In genomic region chr7:142459557-142459963, GRCh38 we compare ENCODE assay signal across 8 cellular contexts.
A peak's percentile ranks its signal among the peaks of the same experiment; 100 is the strongest.
DNase-seq lines count a peak whose midpoint lies in the region; ATAC-seq, FAIRE-seq and TF ChIP-seq lines count a peak whose summit lies in the region.

No MANE protein-coding gene starts in this region.

- no peaks in the 10 kb centered on the region for H3K9me2 ChIP-seq in DOHH2 (replicated peaks; ENCODE audit: control insufficient read depth, low read length)

- H3K27me3 ChIP-seq in DOHH2 (ENCODE audit: control insufficient read depth, low read length) (peaks cover 9% of the 10 kb centered on the region; the same call in 1 of the 2 replicates), K562 (ENCODE audit: control insufficient read depth in 2 of 2, insufficient read depth in 2 of 2, low read length in 2 of 2) (peaks cover 0 to 7% of the 10 kb centered on the region in 2 experiments; a peak in 1 of 5 replicates), keratinocyte (ENCODE audit: control insufficient read depth, extremely low read depth, insufficient read depth, low read length) (no peaks in the 10 kb centered on the region), stomach (peaks cover 0 to 11% (median 0%) of the 10 kb centered on the region in 3 donors)

- H3K4me1 ChIP-seq in DOHH2 (ENCODE audit: control insufficient read depth, low read length), result no peaks in the 10 kb centered on the region
- H3K4me1 ChIP-seq in K562 (replicated peaks in 1 of 2; ENCODE audit: control insufficient read depth in 2 of 2, insufficient read depth in 2 of 2, low read length in 2 of 2), result no peaks in the 10 kb centered on the region
- H3K4me1 ChIP-seq in keratinocyte (ENCODE audit: control insufficient read depth, extremely low read depth, insufficient read depth, low read length), result peaks cover 22% of the 10 kb centered on the region
- peaks cover 0 to 7% (median 3%) of the 10 kb centered on the region in 4 donors for H3K4me1 ChIP-seq in stomach

- in situ Hi-C loops in K562 (cut with MboI), result no loop called here

- H4K20me1 ChIP-seq in DOHH2 (ENCODE audit: control insufficient read depth, insufficient read depth, low read depth, low read length) (no peaks in the 10 kb centered on the region), K562 (replicated peaks; ENCODE audit: control insufficient read depth, insufficient read depth, low read length) (no peaks in the 10 kb centered on the region), keratinocyte (ENCODE audit: control insufficient read depth, extremely low read depth, insufficient read depth, low read length) (no peaks in the 10 kb centered on the region)

- FAIRE-seq in GM19239 (lab: Jason Lieb, UNC), result peak; percentile 90
- FAIRE-seq in K562 (lab: Jason Lieb, UNC), result peak; percentile 82
- FAIRE-seq in keratinocyte (lab: Jason Lieb, UNC), result peak; percentile 89

- H3K9ac ChIP-seq in K562 (ENCODE audit: insufficient read depth in 1 of 2, low read depth in 2 of 2, low read length in 2 of 2) (no peak overlapping the region), keratinocyte (ENCODE audit: control insufficient read depth, extremely low read depth, insufficient read depth, low read length) (no peak overlapping the region)

- no peaks in the 10 kb centered on the region for H3K9me3 ChIP-seq in DOHH2 (ENCODE audit: control insufficient read depth, insufficient read depth, low read length)
- H3K9me3 ChIP-seq in K562 (replicated peaks; ENCODE audit: control insufficient read depth, insufficient read depth, low read depth, low read length), result no peaks in the 10 kb centered on the region
- H3K9me3 ChIP-seq in keratinocyte (ENCODE audit: control insufficient read depth, low read depth, low read length), result no peaks in the 10 kb centered on the region
- no peaks in the 10 kb centered on the region for H3K9me3 ChIP-seq in stomach

- TF ChIP-seq CTCF in DOHH2 (IDR thresholded peaks at IDR 0.05; ENCODE audit: low read depth, low read length, poor library complexity, severe bottlenecking) (peak; percentile 89), K562 (IDR thresholded peaks at IDR 0.05 in 2 of 3, conservative IDR thresholded peaks at IDR 0.05 in 1 of 3; ENCODE audit: insufficient read depth in 2 of 3, low read depth in 1 of 3, low read length in 3 of 3) (peak; percentile 74 to 84 (median 81)), keratinocyte (optimal IDR thresholded peaks at IDR 0.05 in 1 of 3, IDR thresholded peaks at IDR 0.05 in 1 of 3, conservative IDR thresholded peaks at IDR 0.05 in 1 of 3; ENCODE audit: extremely low read depth in 1 of 3, insufficient read depth in 2 of 3, low read length in 3 of 3) (peak; percentile 64 to 70 (median 69)), stomach (IDR thresholded peaks at IDR 0.05) (peak in 5 of 7 experiments; percentile 27 to 57 (median 53))

- H3K27ac ChIP-seq in DOHH2 (ENCODE audit: low read depth, low read length), result no peak overlapping the region
- no peak overlapping the region for H3K27ac ChIP-seq in K562 (ENCODE audit: extremely low read depth, low read depth, low read length)
- no peak overlapping the region for H3K27ac ChIP-seq in keratinocyte (ENCODE audit: control insufficient read depth, insufficient read depth, low read length)
- H3K27ac ChIP-seq in stomach, result no peak overlapping the region

- TF ChIP-seq RAD21 in K562 (CRISPR knock-in tag; conservative IDR thresholded peaks at IDR 0.05 in 1 of 2, IDR thresholded peaks at IDR 0.05 in 1 of 2), result peak; percentile 45 to 50

- DNase-seq in GM19239 (ENCODE audit: insufficient read length, low spot score), result peak; percentile 37
- peak; percentile 25 for DNase-seq in NCI-H748 (lab: John Stamatoyannopoulos, UW; ENCODE audit: unreplicated experiment)
- peak; percentile 51 to 77 (median 71) for DNase-seq in K562 (ENCODE audit: extremely low read depth in 1 of 4, low spot score in 3 of 4)
- peak; percentile 30 for DNase-seq in keratinocyte (ENCODE audit: low read depth, low spot score)
- DNase-seq in stomach, result no peak

- dilution Hi-C loops in keratinocyte (cut with MboI; ENCODE audit: extremely low pct_ligation_motif_present, low sequenced_read_pairs), result no loop called here

- no peak for TF ChIP-seq EP300 in K562 (IDR thresholded peaks at IDR 0.05; ENCODE audit: low read length)
- no peak for TF ChIP-seq EP300 in stomach (IDR thresholded peaks at IDR 0.05)

- H3K4me3 ChIP-seq in DOHH2 (ENCODE audit: low read length), result no peak overlapping the region
- no peak overlapping the region for H3K4me3 ChIP-seq in K562
- no peak overlapping the region for H3K4me3 ChIP-seq in keratinocyte (ENCODE audit: control insufficient read depth in 2 of 3, extremely low read depth in 1 of 3, insufficient read depth in 2 of 3, low read depth in 1 of 3, low read length in 3 of 3)
- no peak overlapping the region for H3K4me3 ChIP-seq in stomach

- WGBS in K562 (ENCODE audit: insufficient coverage, low coverage, missing lambda C conversion rate), result under 1% methylated on average over 5 of the region's 5 CpGs
- 8 to 17% (median 12%) methylated on average over 5 of the region's 5 CpGs for WGBS in stomach, 5 donors

- POLR2A ChIA-PET in K562 (lab: Yijun Ruan, JAX), result no interaction called here

- H2AFZ ChIP-seq in K562 (ENCODE audit: low read depth, low read length), result no peak overlapping the region
- H2AFZ ChIP-seq in keratinocyte (ENCODE audit: control insufficient read depth, low read length), result no peak overlapping the region

- no peaks in the 10 kb centered on the region for H3F3A ChIP-seq in DOHH2 (ENCODE audit: control insufficient read depth, insufficient read depth)

- TF ChIP-seq POLR2A in K562 (conservative IDR thresholded peaks at IDR 0.05) (no peak), stomach (IDR thresholded peaks at IDR 0.05) (no peak)

- H3K4me2 ChIP-seq in DOHH2 (ENCODE audit: low read length) (no peak overlapping the region), K562 (ENCODE audit: insufficient read depth, low read length) (no peak overlapping the region), keratinocyte (ENCODE audit: control insufficient read depth, extremely low read depth, insufficient read depth, low read depth, low read length) (peak overlapping the region; percentile 31)

- H3K79me2 ChIP-seq in DOHH2 (ENCODE audit: control insufficient read depth, low read length), result no peaks in the 10 kb centered on the region
- H3K79me2 ChIP-seq in K562 (ENCODE audit: control insufficient read depth, insufficient read depth, low read length), result no peaks in the 10 kb centered on the region
- no peaks in the 10 kb centered on the region for H3K79me2 ChIP-seq in keratinocyte (ENCODE audit: control insufficient read depth, insufficient read depth, low read length)

- H3K36me3 ChIP-seq in DOHH2 (ENCODE audit: control insufficient read depth, low read length) (no peaks in the 10 kb centered on the region), K562 (ENCODE audit: control insufficient read depth, insufficient read depth, low read length) (no peaks in the 10 kb centered on the region), keratinocyte (ENCODE audit: control insufficient read depth in 2 of 2, extremely low read depth in 1 of 2, insufficient read depth in 2 of 2, low read length in 2 of 2) (no peaks in the 10 kb centered on the region), stomach (no peaks in the 10 kb centered on the region)

- H3K9me1 ChIP-seq in K562 (ENCODE audit: control insufficient read depth, insufficient read depth, low read length) (no peaks in the 10 kb centered on the region), keratinocyte (ENCODE audit: control insufficient read depth, extremely low read depth, insufficient read depth, low read length) (no peaks in the 10 kb centered on the region)

- intact Hi-C loops in K562 (cut with micrococcal nuclease), result no loop called here
- intact Hi-C loops in stomach (cut with DNase I; ENCODE audit: low total_unique reads), result no loop called here

- ATAC-seq in HG03139 (IDR thresholded peaks at IDR 0.05; ENCODE audit: unreplicated experiment) (peak; percentile 72), K562 (peak; percentile 98), HG03457 (IDR thresholded peaks at IDR 0.05; ENCODE audit: unreplicated experiment) (no peak)

- CTCF ChIA-PET in K562 (lab: Yijun Ruan, JAX; ENCODE audit: low intra/inter-chr PET ratio), result interaction anchor here (1.2 to 1.6 kb wide), 2 partner anchors 23 to 324 kb away, joined by 4 read pairs; no protein-coding TSS in a partner anchor

- no TSS peak for BruUV-seq in K562 (replicated peaks; lab: Mats Ljungman, UMichigan)

TF ChIP-seq in K562, 482 proteins besides CTCF, POLR2A, EP300 and RAD21 (continues in another document):
- TF ChIP-seq IFI16 (CRISPR knock-in tag; IDR thresholded peaks at IDR 0.05) (no peak), ATF3 (IDR thresholded peaks at IDR 0.05) (peak; percentile 61), ATF3 (CRISPR knock-in tag; conservative IDR thresholded peaks at IDR 0.05) (no peak), TAF7 (tag; IDR thresholded peaks at IDR 0.05) (no peak)
